19 cellular contexts compared by ENCODE assay signal in the genomic region with DNA sequence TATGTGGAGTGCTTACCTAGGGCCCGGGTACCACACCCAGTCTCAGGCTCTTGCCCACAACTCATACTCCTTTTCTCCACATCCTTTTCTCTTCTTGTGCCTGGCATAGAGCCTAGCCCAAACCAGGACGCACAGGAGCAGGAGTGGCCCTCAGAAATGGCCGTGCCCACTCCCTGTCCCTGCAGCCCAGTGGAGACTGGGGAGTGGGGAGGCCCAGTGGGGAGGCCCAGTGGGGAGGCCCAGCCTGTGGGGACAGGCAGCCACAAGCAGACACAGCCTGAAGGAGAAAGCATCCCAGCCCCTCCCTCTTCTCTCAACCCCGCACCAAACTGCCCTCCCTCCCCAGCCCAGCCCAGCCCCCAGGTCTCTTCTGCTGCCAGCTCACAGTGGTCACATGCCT.
DNase-seq lines count a peak whose midpoint lies in the region; ATAC-seq and TF ChIP-seq lines count a peak whose summit lies in the region.
"Had no signal": no experiment of that assay in that cellular context is flagged by ENCODE, and none has a peak within 500 bp of the region (broad histone marks: within the 10 kb centered on the region; RNA-seq: fewer than 3 reads in every experiment).

No MANE protein-coding gene starts in this region.

- no peaks in the 10 kb centered on the region for H3K36me3 ChIP-seq in neuronal stem cell (replicated peaks in 1 of 2; ENCODE audit: control insufficient read depth in 2 of 2, insufficient read depth in 2 of 2, low read length in 2 of 2)
- H3K36me3 ChIP-seq: HAP-1 had no signal

- TF ChIP-seq POLR2A in erythroblast (IDR thresholded peaks at IDR 0.05; ENCODE audit: low read length) = no peak

- no peak overlapping the region for H3K23ac ChIP-seq in neuronal stem cell (ENCODE audit: low read depth, low read length, poor library complexity)

- peak overlapping the region; percentile 19 for H3K18ac ChIP-seq in neuronal stem cell (ENCODE audit: low read length)

- H3K4me1 ChIP-seq in neuronal stem cell (ENCODE audit: control insufficient read depth in 2 of 2, insufficient read depth in 1 of 2, low read depth in 1 of 2, low read length in 2 of 2) = no peaks in the 10 kb centered on the region
- H3K4me1 ChIP-seq: HAP-1 had no signal

- DNase-seq in activated CD8-positive, alpha-beta memory T cell treated with anti-CD3 and anti-CD28 coated beads for 24 hours = peak; percentile 21
- no peak for DNase-seq in activated CD8-positive, alpha-beta memory T cell treated with anti-CD3 and anti-CD28 coated beads, Interleukin-2, amount 50 U/mL, for 4 hours
- DNase-seq in coronary artery (ENCODE audit: low spot score) (peak; percentile 65), neuronal stem cell (ENCODE audit: low spot score) (no peak), erythroblast (lab: John Stamatoyannopoulos, UW) (no peak), NCI-H748 treated with DMSO at 0.1 percent for 48 hours (lab: John Stamatoyannopoulos, UW) (no peak), SHP77 treated with DMSO at 0.1 percent for 48 hours (lab: John Stamatoyannopoulos, UW) (no peak)
- DNase-seq: AML-193, COR-L47, DMS153, DMS79 treated with DMSO at 0.1 percent for 48 hours, EL, GOT3 had no signal

- ATAC-seq in HG03159 (IDR thresholded peaks at IDR 0.05; ENCODE audit: unreplicated experiment) = no peak
- ATAC-seq: CD8-positive, alpha-beta T cell; HepG2 had no signal

- H3K27me3 ChIP-seq in neuronal stem cell (ENCODE audit: control insufficient read depth in 3 of 3, insufficient read depth in 3 of 3, low read depth in 1 of 3, low read length in 3 of 3) = peaks cover 0 to 22% (median 0%) of the 10 kb centered on the region in 3 experiments

- peak overlapping the region; percentile 40 for H3K14ac ChIP-seq in neuronal stem cell (ENCODE audit: low read length)

- H2AK5ac ChIP-seq in neuronal stem cell (ENCODE audit: low read depth, low read length) = peak overlapping the region; percentile 89

- H3K9me3 ChIP-seq in neuronal stem cell (replicated peaks in 1 of 2; ENCODE audit: control insufficient read depth in 2 of 2, insufficient read depth in 1 of 2, low read depth in 1 of 2, low read length in 2 of 2) = peaks cover 0 to 8% of the 10 kb centered on the region in 2 donors

- H3K9ac ChIP-seq in neuronal stem cell (ENCODE audit: low read depth, low read length, poor library complexity) = no peak overlapping the region

- H3K4me3 ChIP-seq in coronary artery (no peak overlapping the region), neuronal stem cell (ENCODE audit: low read length in 2 of 2) (no peak overlapping the region)
- H3K4me3 ChIP-seq: HAP-1 had no signal

- H3K4ac ChIP-seq in neuronal stem cell (ENCODE audit: low read length) = no peak overlapping the region

- H4K8ac ChIP-seq in neuronal stem cell (ENCODE audit: low read depth, low read length) = no peak overlapping the region

- H3K27ac ChIP-seq in coronary artery = no peak overlapping the region
- H3K27ac ChIP-seq in neuronal stem cell (replicated peaks; ENCODE audit: low read length) = no peak overlapping the region
- H3K27ac ChIP-seq: 22Rv1, C4-2B had no signal

- no peak overlapping the region for H2BK120ac ChIP-seq in neuronal stem cell (ENCODE audit: low read depth, low read length)

- no peak overlapping the region for H2AFZ ChIP-seq in neuronal stem cell (ENCODE audit: low read length)

- H2BK5ac ChIP-seq in neuronal stem cell (ENCODE audit: low read length) = peak overlapping the region; percentile 32

- WGBS in neuronal stem cell (ENCODE audit: extremely low coverage in 2 of 2, insufficient read length in 2 of 2, insufficient replicate concordance in 1 of 2), 2 donors = no CpG with 5 or more reads among the region's 4 CpGs

- no peak overlapping the region for H2BK12ac ChIP-seq in neuronal stem cell (ENCODE audit: low read length)

- H3K79me1 ChIP-seq in neuronal stem cell (ENCODE audit: low read depth, low read length) = no peaks in the 10 kb centered on the region

- H3K4me2 ChIP-seq in neuronal stem cell (ENCODE audit: insufficient read depth, low read length, poor library complexity, severe bottlenecking) = no peak overlapping the region

- TF ChIP-seq CTCF in coronary artery (IDR thresholded peaks at IDR 0.05) = no peak

- H2BK15ac ChIP-seq in neuronal stem cell (ENCODE audit: low read length) = peak overlapping the region; percentile 34

- no peak overlapping the region for H4K91ac ChIP-seq in neuronal stem cell (ENCODE audit: low read depth, low read length, poor library complexity)

Comparison
In these comparisons a context has a peak if more than half of its experiments do, and no peak if none do; other contexts are left out.
1. DNase-seq: peak in activated CD8-positive, alpha-beta memory T cell treated with anti-CD3 and anti-CD28 coated beads for 24 hours (single experiment) and coronary artery (single experiment); none in activated CD8-positive, alpha-beta memory T cell treated with anti-CD3 and anti-CD28 coated beads, Interleukin-2, amount 50 U/mL, for 4 hours (single experiment), neuronal stem cell (single experiment), erythroblast (0 of 2), NCI-H748 treated with DMSO at 0.1 percent for 48 hours (single experiment) and SHP77 treated with DMSO at 0.1 percent for 48 hours (single experiment).